1 cellular context compared by ENCODE assay signal in the genomic region with DNA sequence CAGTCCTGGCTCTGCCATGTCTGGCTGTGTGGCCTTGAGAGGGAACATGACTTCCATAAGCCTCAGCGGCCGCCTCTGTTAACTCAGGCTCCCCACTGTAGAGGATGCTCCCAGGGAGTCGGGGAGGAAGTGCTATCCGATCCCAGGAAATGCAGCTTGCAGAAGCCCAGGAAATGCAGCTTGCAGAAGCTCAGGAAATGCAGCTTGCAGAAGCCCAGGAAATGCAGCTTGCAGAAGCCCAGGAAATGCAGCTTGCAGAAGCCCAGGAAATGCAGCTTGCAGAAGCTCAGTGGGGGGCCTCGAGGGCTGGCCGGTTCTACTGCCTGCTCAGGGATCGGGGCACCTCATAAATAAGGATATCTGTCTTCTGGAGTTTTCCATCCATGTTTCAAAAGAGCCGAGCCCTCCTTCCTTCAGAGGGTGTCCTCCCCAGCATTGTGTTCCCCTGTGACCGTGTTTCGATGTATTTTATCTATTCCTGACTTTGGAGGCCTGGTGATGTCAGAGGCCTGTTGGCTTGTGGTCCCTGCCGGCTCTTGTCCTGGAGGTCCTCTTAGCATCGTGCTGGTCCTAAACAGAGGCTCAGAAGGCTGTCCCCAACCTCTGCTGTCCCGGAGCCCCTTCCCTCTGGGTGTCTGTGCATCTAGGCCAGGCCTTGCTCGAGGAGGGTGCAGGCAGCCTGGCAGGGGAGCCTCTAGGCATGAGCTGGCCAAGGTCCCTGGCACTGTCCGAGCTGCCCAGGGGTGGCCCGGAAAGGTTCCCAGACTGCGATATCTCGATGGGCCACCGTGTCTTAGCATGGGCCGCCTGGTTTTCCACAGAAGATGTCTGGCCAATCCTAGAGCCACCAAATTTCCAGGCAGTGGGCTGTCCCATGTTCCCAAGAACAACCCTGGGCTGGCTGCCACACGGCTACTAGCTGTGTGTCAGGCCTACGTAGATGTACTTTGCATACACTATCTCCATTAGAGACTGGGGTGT.
TF ChIP-seq lines count a peak whose summit lies in the region.

No MANE protein-coding gene starts in this region.

TF ChIP-seq in IMR-90, 13 proteins besides CTCF, POLR2A, EP300 and RAD21:
- TF ChIP-seq, protein P1, sequence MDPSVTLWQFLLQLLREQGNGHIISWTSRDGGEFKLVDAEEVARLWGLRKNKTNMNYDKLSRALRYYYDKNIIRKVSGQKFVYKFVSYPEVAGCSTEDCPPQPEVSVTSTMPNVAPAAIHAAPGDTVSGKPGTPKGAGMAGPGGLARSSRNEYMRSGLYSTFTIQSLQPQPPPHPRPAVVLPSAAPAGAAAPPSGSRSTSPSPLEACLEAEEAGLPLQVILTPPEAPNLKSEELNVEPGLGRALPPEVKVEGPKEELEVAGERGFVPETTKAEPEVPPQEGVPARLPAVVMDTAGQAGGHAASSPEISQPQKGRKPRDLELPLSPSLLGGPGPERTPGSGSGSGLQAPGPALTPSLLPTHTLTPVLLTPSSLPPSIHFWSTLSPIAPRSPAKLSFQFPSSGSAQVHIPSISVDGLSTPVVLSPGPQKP (IDR thresholded peaks at IDR 0.05; ENCODE audit: borderline replicate concordance, low read depth, low read length), result no peak
- TF ChIP-seq, protein P2, sequence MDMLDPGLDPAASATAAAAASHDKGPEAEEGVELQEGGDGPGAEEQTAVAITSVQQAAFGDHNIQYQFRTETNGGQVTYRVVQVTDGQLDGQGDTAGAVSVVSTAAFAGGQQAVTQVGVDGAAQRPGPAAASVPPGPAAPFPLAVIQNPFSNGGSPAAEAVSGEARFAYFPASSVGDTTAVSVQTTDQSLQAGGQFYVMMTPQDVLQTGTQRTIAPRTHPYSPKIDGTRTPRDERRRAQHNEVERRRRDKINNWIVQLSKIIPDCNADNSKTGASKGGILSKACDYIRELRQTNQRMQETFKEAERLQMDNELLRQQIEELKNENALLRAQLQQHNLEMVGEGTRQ (IDR thresholded peaks at IDR 0.05; ENCODE audit: low read depth, low read length), result no peak
- TF ChIP-seq NFE2L2 (IDR thresholded peaks at IDR 0.05; ENCODE audit: low read depth, low read length) (no peak), MAZ (IDR thresholded peaks at IDR 0.05; ENCODE audit: borderline replicate concordance, low read depth, low read length) (no peak), RFX5 (IDR thresholded peaks at IDR 0.05; ENCODE audit: low read depth, low read length) (no peak), SMC3 (IDR thresholded peaks at IDR 0.05; ENCODE audit: low read depth, low read length) (no peak), FOS (IDR thresholded peaks at IDR 0.05; ENCODE audit: low read depth, low read length) (no peak), CHD1 (IDR thresholded peaks at IDR 0.05; ENCODE audit: low read depth, low read length) (no peak), MAFK (IDR thresholded peaks at IDR 0.05; ENCODE audit: low read depth, low read length) (no peak)
